ENCODE assay signal across 20 cellular contexts in genomic region chr7:141295367-141295895, GRCh38.
DNase-seq lines count a peak whose midpoint lies in the region; ATAC-seq and TF ChIP-seq lines count a peak whose summit lies in the region.
"Had no signal": no experiment of that assay in that cellular context is flagged by ENCODE, and none has a peak within 500 bp of the region (broad histone marks: within the 10 kb centered on the region; RNA-seq: fewer than 3 reads in every experiment).

No MANE protein-coding gene starts in this region.

- TF ChIP-seq POLR2A in heart left ventricle (IDR thresholded peaks at IDR 0.05), result no peak

- POLR2A ChIA-PET in WTC11 (lab: Charles Lee), result no interaction called here

- H3K27me3 ChIP-seq in heart left ventricle, result no peaks in the 10 kb centered on the region

- H3K27ac Mint-ChIP-seq in WTC11, result peak overlapping the region; percentile 48; the same call in 1 of the 2 replicates
- H3K27ac Mint-ChIP-seq: B cell; CD4-positive, CD25-positive, alpha-beta regulatory T cell; HFFc6; T-helper 1 cell treated with Interleukin-12 subunit alpha and Interleukin-12 subunit beta and Interleukin-4 antibody, amounts not matched to agents 30 μg/mL and 1 μg/mL, for 36 hours had no signal

- H3K27ac ChIP-seq in heart left ventricle, result peak overlapping the region in 1 of 12 donors; percentile 22
- H3K27ac ChIP-seq: 22Rv1 had no signal

- H3K4me3 ChIP-seq in heart left ventricle, result no peak overlapping the region

- H3K36me3 ChIP-seq in heart left ventricle, result no peaks in the 10 kb centered on the region

- 20 to 43% (median 30%) methylated on average over 2 of the region's 2 CpGs for WGBS in heart left ventricle, 4 donors

- no peaks in the 10 kb centered on the region for H3K27me3 Mint-ChIP-seq in WTC11 (ENCODE audit: low read depth)
- H3K27me3 Mint-ChIP-seq: B cell; CD4-positive, CD25-positive, alpha-beta regulatory T cell had no signal

- peaks cover 34% of the 10 kb centered on the region for H3K4me1 Mint-ChIP-seq in WTC11
- H3K4me1 Mint-ChIP-seq: CD4-positive, CD25-positive, alpha-beta regulatory T cell had no signal

- peaks cover 5% of the 10 kb centered on the region; the same call in 1 of the 2 replicates for H3K9me3 Mint-ChIP-seq in WTC11
- H3K9me3 Mint-ChIP-seq: T-helper 1 cell treated with Interleukin-12 subunit alpha and Interleukin-12 subunit beta and Interleukin-4 antibody, amounts not matched to agents 30 μg/mL and 1 μg/mL, for 36 hours had no signal

- peak; percentile 17 for DNase-seq in DMS 273 (lab: John Stamatoyannopoulos, UW; ENCODE audit: unreplicated experiment)
- DNase-seq in DMS 273 treated with DMSO at 0.1 percent for 48 hours (lab: John Stamatoyannopoulos, UW), result no peak
- peak; percentile 98 for DNase-seq in NCI-H187 treated with DMSO at 0.1 percent for 48 hours (lab: John Stamatoyannopoulos, UW)
- peak; percentile 87 for DNase-seq in NCI-H2171 treated with DMSO at 0.1 percent for 48 hours (lab: John Stamatoyannopoulos, UW)
- no peak for DNase-seq in WTC11 (ENCODE audit: low spot score)
- DNase-seq in heart left ventricle, result no peak
- no peak for DNase-seq in effector CD8-positive, alpha-beta T cell (lab: John Stamatoyannopoulos, UW)
- DNase-seq: CD4-positive, CD25-positive, alpha-beta regulatory T cell; DND-41; HFFc6; KG1; NCI-H1048; NCI-H526; OCI-M1; SHP77 treated with DMSO at 0.1 percent for 48 hours had no signal

- CTCF ChIA-PET in WTC11 (lab: Charles Lee), result interaction anchor here (0.7 kb wide), 1 partner anchor 354 kb away, joined by 3 read pairs; no protein-coding TSS in a partner anchor

- intact Hi-C loops in heart left ventricle (cut with DNase I), result loop anchor here in 1 of 10 donors (10.0 kb wide), 1 partner anchor 791 kb away; no protein-coding TSS in a partner anchor

- no peaks in the 10 kb centered on the region for H3K9me3 ChIP-seq in heart left ventricle

- no peaks in the 10 kb centered on the region for H3K36me3 Mint-ChIP-seq in WTC11
- H3K36me3 Mint-ChIP-seq: CD4-positive, CD25-positive, alpha-beta regulatory T cell had no signal

- peaks cover 0 to 30% (median 4%) of the 10 kb centered on the region in 12 donors for H3K4me1 ChIP-seq in heart left ventricle

- ATAC-seq in WTC11, result no peak; the same call in 1 of the 2 replicates
- no peak for ATAC-seq in heart left ventricle
- no peak for ATAC-seq in GM21423 (IDR thresholded peaks at IDR 0.05; ENCODE audit: unreplicated experiment)
- ATAC-seq: HepG2 had no signal

- H3K4me3 Mint-ChIP-seq in WTC11, result no peak overlapping the region
- H3K4me3 Mint-ChIP-seq: B cell; CD4-positive, CD25-positive, alpha-beta regulatory T cell; HFFc6; T-helper 1 cell treated with Interleukin-12 subunit alpha and Interleukin-12 subunit beta and Interleukin-4 antibody, amounts not matched to agents 30 μg/mL and 1 μg/mL, for 36 hours had no signal

- TF ChIP-seq CTCF in WTC11 (IDR thresholded peaks at IDR 0.05) (no peak), heart left ventricle (IDR thresholded peaks at IDR 0.05) (no peak)

TF ChIP-seq in WTC11, 78 proteins besides CTCF, POLR2A, EP300 and RAD21:
- TF ChIP-seq PREB (CRISPR knock-in tag; IDR thresholded peaks at IDR 0.05; ENCODE audit: borderline replicate concordance) (no peak), ZSCAN18 (CRISPR knock-in tag; IDR thresholded peaks at IDR 0.05) (no peak), CREM (CRISPR knock-in tag; IDR thresholded peaks at IDR 0.05) (no peak), STAT6 (CRISPR knock-in tag; conservative IDR thresholded peaks at IDR 0.05; ENCODE audit: low read depth) (no peak), ERG (CRISPR knock-in tag; IDR thresholded peaks at IDR 0.05) (no peak), ELF4 (CRISPR knock-in tag; IDR thresholded peaks at IDR 0.05; ENCODE audit: low read depth) (no peak), ETV6 (CRISPR knock-in tag; IDR thresholded peaks at IDR 0.05) (no peak), CBFB (CRISPR knock-in tag; IDR thresholded peaks at IDR 0.05; ENCODE audit: low read depth) (no peak)

Comparison
In these comparisons a context has a peak if more than half of its experiments do, and no peak if none do; other contexts are left out.
1. DNase-seq: peak in DMS 273 (single experiment), NCI-H187 treated with DMSO at 0.1 percent for 48 hours (single experiment) and NCI-H2171 treated with DMSO at 0.1 percent for 48 hours (single experiment); none in DMS 273 treated with DMSO at 0.1 percent for 48 hours (single experiment), WTC11 (single experiment), heart left ventricle (0 of 5) and effector CD8-positive, alpha-beta T cell (single experiment).